In genomic region chr4:536351-536972, GRCh38 we compare ENCODE assay signal across 2 cellular contexts.
TF ChIP-seq lines count a peak whose summit lies in the region.

No MANE protein-coding gene starts in this region.

TF ChIP-seq in GM12878, 131 proteins besides CTCF, POLR2A, EP300 and RAD21:
- TF ChIP-seq MTA3 (IDR thresholded peaks at IDR 0.05; ENCODE audit: borderline replicate concordance, low read length) (no peak), SMAD5 (IDR thresholded peaks at IDR 0.05; ENCODE audit: low read depth) (no peak), PAX5 (IDR thresholded peaks at IDR 0.05; ENCODE audit: borderline replicate concordance, low read depth, low read length) (no peak), TARDBP (IDR thresholded peaks at IDR 0.05; ENCODE audit: borderline replicate concordance) (no peak), TBL1XR1 (IDR thresholded peaks at IDR 0.05; ENCODE audit: low read depth, low read length) (no peak), ZNF274 (IDR thresholded peaks at IDR 0.05; ENCODE audit: insufficient read depth, insufficient read length) (no peak), ETV6 (conservative IDR thresholded peaks at IDR 0.05 in 1 of 2, IDR thresholded peaks at IDR 0.05 in 1 of 2; ENCODE audit: borderline replicate concordance in 1 of 2, low read depth in 1 of 2) (no peak), EGR1 (IDR thresholded peaks at IDR 0.05; ENCODE audit: borderline replicate concordance in 1 of 2, low read depth in 2 of 2, low read length in 2 of 2) (no peak)

TF ChIP-seq in HEK293T, 16 proteins besides CTCF, POLR2A, EP300 and RAD21:
- TF ChIP-seq, protein P1, sequence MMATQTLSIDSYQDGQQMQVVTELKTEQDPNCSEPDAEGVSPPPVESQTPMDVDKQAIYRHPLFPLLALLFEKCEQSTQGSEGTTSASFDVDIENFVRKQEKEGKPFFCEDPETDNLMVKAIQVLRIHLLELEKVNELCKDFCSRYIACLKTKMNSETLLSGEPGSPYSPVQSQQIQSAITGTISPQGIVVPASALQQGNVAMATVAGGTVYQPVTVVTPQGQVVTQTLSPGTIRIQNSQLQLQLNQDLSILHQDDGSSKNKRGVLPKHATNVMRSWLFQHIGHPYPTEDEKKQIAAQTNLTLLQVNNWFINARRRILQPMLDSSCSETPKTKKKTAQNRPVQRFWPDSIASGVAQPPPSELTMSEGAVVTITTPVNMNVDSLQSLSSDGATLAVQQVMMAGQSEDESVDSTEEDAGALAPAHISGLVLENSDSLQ (IDR thresholded peaks at IDR 0.05), result no peak
- no peak for TF ChIP-seq ARNT (IDR thresholded peaks at IDR 0.05)
- TF ChIP-seq FOXA1 (IDR thresholded peaks at IDR 0.05), result no peak
- no peak for TF ChIP-seq ZNF384 (IDR thresholded peaks at IDR 0.05)
- no peak for TF ChIP-seq NFRKB (IDR thresholded peaks at IDR 0.05)
- no peak for TF ChIP-seq HDGF (IDR thresholded peaks at IDR 0.05; ENCODE audit: borderline replicate concordance)
- TF ChIP-seq FOXK2 (IDR thresholded peaks at IDR 0.05), result no peak
- TF ChIP-seq LEF1 (IDR thresholded peaks at IDR 0.05; ENCODE audit: borderline replicate concordance), result no peak
- no peak for TF ChIP-seq SUZ12 (IDR thresholded peaks at IDR 0.05)
- TF ChIP-seq TARDBP (IDR thresholded peaks at IDR 0.05), result no peak
- no peak for TF ChIP-seq FOXM1 (IDR thresholded peaks at IDR 0.05; ENCODE audit: borderline replicate concordance)
- no peak for TF ChIP-seq L3MBTL2 (conservative IDR thresholded peaks at IDR 0.05)
- no peak for TF ChIP-seq ELF4 (IDR thresholded peaks at IDR 0.05)
- no peak for TF ChIP-seq CTBP1 (IDR thresholded peaks at IDR 0.05; ENCODE audit: borderline replicate concordance)
